Comparison of ENCODE assay signal across 20 cellular contexts in genomic region chr14:77046706-77047105, GRCh38. TPM values are rescaled to one million over a fixed set of nuclear protein-coding genes. Genes with fewer than 3 reads are reported as not detected.
DNase-seq lines count a peak whose midpoint lies in the region; ATAC-seq, FAIRE-seq and TF ChIP-seq lines count a peak whose summit lies in the region.
"Had no signal": no experiment of that assay in that cellular context is flagged by ENCODE, and none has a peak within 500 bp of the region (broad histone marks: within the 10 kb centered on the region; RNA-seq: fewer than 3 reads in every experiment).

No MANE protein-coding gene starts in this region.

- no peaks in the 10 kb centered on the region for H3K9me3 ChIP-seq in right atrium auricular region
- no peaks in the 10 kb centered on the region for H3K9me3 ChIP-seq in K562 (replicated peaks; ENCODE audit: control insufficient read depth, insufficient read depth, low read depth, low read length)
- H3K9me3 ChIP-seq in upper lobe of right lung, result no peaks in the 10 kb centered on the region

- CTCF ChIA-PET in K562 (lab: Yijun Ruan, JAX; ENCODE audit: low intra/inter-chr PET ratio), result no interaction called here

- in situ Hi-C loops in K562 (cut with MboI), result no loop called here
- in situ Hi-C loops in G401 (cut with HindIII; ENCODE audit: low sequenced_read_pairs), result no loop called here

- no peaks in the 10 kb centered on the region for H4K20me1 ChIP-seq in K562 (replicated peaks; ENCODE audit: control insufficient read depth, insufficient read depth, low read length)

- no peaks in the 10 kb centered on the region for H3K79me2 ChIP-seq in K562 (ENCODE audit: control insufficient read depth, insufficient read depth, low read length)

- intact Hi-C loops in cardiac septum (cut with DNase I) (no loop called here), K562 (cut with micrococcal nuclease) (no loop called here), left colon (cut with DNase I, micrococcal nuclease) (no loop called here), upper lobe of right lung (cut with DNase I) (no loop called here)

- no peak for TF ChIP-seq POLR2A in K562 (conservative IDR thresholded peaks at IDR 0.05)

- TF ChIP-seq RAD21 in K562 (CRISPR knock-in tag; conservative IDR thresholded peaks at IDR 0.05 in 1 of 2, IDR thresholded peaks at IDR 0.05 in 1 of 2), result no peak

- no TSS peak for BruUV-seq in K562 (replicated peaks; lab: Mats Ljungman, UMichigan)

- 0% methylated on average over 2 of the region's 2 CpGs for WGBS in K562 (ENCODE audit: insufficient coverage, low coverage, missing lambda C conversion rate)

- H2AFZ ChIP-seq in K562 (ENCODE audit: low read depth, low read length), result peak overlapping the region; percentile 51; the same call in 1 of the 2 replicates
- H2AFZ ChIP-seq: GM23338 had no signal

- H3K9ac ChIP-seq in K562 (ENCODE audit: insufficient read depth in 1 of 2, low read depth in 2 of 2, low read length in 2 of 2), result no peak overlapping the region

- no peaks in the 10 kb centered on the region for H3K27me3 ChIP-seq in right atrium auricular region
- H3K27me3 ChIP-seq in K562 (ENCODE audit: control insufficient read depth in 2 of 2, insufficient read depth in 2 of 2, low read length in 2 of 2), result no peaks in the 10 kb centered on the region
- no peaks in the 10 kb centered on the region for H3K27me3 ChIP-seq in upper lobe of right lung

- ATAC-seq in K562 (no peak), left colon (peak; percentile 19), upper lobe of right lung (no peak), HG03520 (IDR thresholded peaks at IDR 0.05; ENCODE audit: unreplicated experiment) (no peak)
- ATAC-seq: GM23338 had no signal

- H3K4me1 ChIP-seq in right atrium auricular region, result peaks cover 0 to 67% of the 10 kb centered on the region in 2 donors
- H3K4me1 ChIP-seq in K562 (replicated peaks in 1 of 2; ENCODE audit: control insufficient read depth in 2 of 2, insufficient read depth in 2 of 2, low read length in 2 of 2), result peaks cover 47 to 52% of the 10 kb centered on the region in 2 experiments
- peaks cover 72% of the 10 kb centered on the region for H3K4me1 ChIP-seq in upper lobe of right lung

- TF ChIP-seq CTCF in right atrium auricular region (IDR thresholded peaks at IDR 0.05) (no peak), K562 (IDR thresholded peaks at IDR 0.05 in 2 of 3, conservative IDR thresholded peaks at IDR 0.05 in 1 of 3; ENCODE audit: insufficient read depth in 2 of 3, low read depth in 1 of 3, low read length in 3 of 3) (no peak), upper lobe of right lung (IDR thresholded peaks at IDR 0.05) (no peak)

- no peaks in the 10 kb centered on the region for H3K9me1 ChIP-seq in K562 (ENCODE audit: control insufficient read depth, insufficient read depth, low read length)

- no peaks in the 10 kb centered on the region for H3K36me3 ChIP-seq in right atrium auricular region
- no peaks in the 10 kb centered on the region for H3K36me3 ChIP-seq in K562 (ENCODE audit: control insufficient read depth, insufficient read depth, low read length)
- no peaks in the 10 kb centered on the region for H3K36me3 ChIP-seq in upper lobe of right lung

- no peak for FAIRE-seq in K562 (lab: Jason Lieb, UNC)
- FAIRE-seq: GM18507, kidney had no signal

- peak overlapping the region; percentile 91 to 98 for H3K27ac ChIP-seq in right atrium auricular region
- H3K27ac ChIP-seq in K562 (ENCODE audit: extremely low read depth, low read depth, low read length), result no peak overlapping the region
- H3K27ac ChIP-seq in upper lobe of right lung, result peak overlapping the region; percentile 96

- no peak for TF ChIP-seq EP300 in K562 (IDR thresholded peaks at IDR 0.05; ENCODE audit: low read length)

- H3K4me3 ChIP-seq in right atrium auricular region, result no peak overlapping the region
- no peak overlapping the region for H3K4me3 ChIP-seq in K562
- H3K4me3 ChIP-seq in upper lobe of right lung, result no peak overlapping the region
- H3K4me3 ChIP-seq: GM23338 had no signal

- no peak overlapping the region for H3K4me2 ChIP-seq in K562 (ENCODE audit: insufficient read depth, low read length)
- H3K4me2 ChIP-seq: GM23338 had no signal

- POLR2A ChIA-PET in K562 (lab: Yijun Ruan, JAX), result interaction anchor here (0.6 to 0.9 kb wide), 2 partner anchors 16 to 41 kb away, joined by 3 read pairs; no protein-coding TSS in a partner anchor

- DNase-seq in right atrium auricular region (ENCODE audit: low spot score), result no peak
- no peak for DNase-seq in cardiac septum (ENCODE audit: low spot score)
- no peak for DNase-seq in K562 (ENCODE audit: extremely low read depth in 1 of 4, low spot score in 3 of 4)
- no peak for DNase-seq in left colon
- DNase-seq in upper lobe of right lung, result no peak
- no peak for DNase-seq in NCI-H510A treated with DMSO at 0.1 percent for 48 hours (lab: John Stamatoyannopoulos, UW)
- DNase-seq in G401 (ENCODE audit: low spot score), result no peak
- DNase-seq: activated CD4-positive, alpha-beta T cell treated with anti-CD3 and anti-CD28 coated beads, Interleukin-2, amount 50 U/mL, for 1 hour; activated gamma-delta T cell treated with Interleukin-2 at 50 U/mL for 16 hours; amygdala; CD4-positive, CD25-positive, alpha-beta regulatory T cell; midbrain; NCI-H2081 treated with DMSO at 0.1 percent for 48 hours; NCI-H524; stimulated activated naive CD4-positive, alpha-beta T cell; trophoblast cell had no signal

TF ChIP-seq in K562, 482 proteins besides CTCF, POLR2A, EP300 and RAD21 (continues in another document):
- TF ChIP-seq ATF3 (IDR thresholded peaks at IDR 0.05) (no peak), ATF3 (CRISPR knock-in tag; conservative IDR thresholded peaks at IDR 0.05) (no peak), DPF2 (IDR thresholded peaks at IDR 0.05) (peak; percentile 36; the same call in 1 of the 2 replicates), NFIC (IDR thresholded peaks at IDR 0.05) (0 out of 2 replicates have a peak, but pooled peaks have one; percentile 12)

RNA-seq across cellular contexts. Expression of gene IRF2BPL, which starts 18.2 kb away (rescaled TPM):
- total RNA-seq in right atrium auricular region, result 10 to 100 TPM; 42.0 to 51.1 TPM
- 46.0 TPM for total RNA-seq in cardiac septum
- 1.8 and 3.8 TPM in 2 replicates for total RNA-seq in K562 (2011; cell fraction: chromatin; rRNA removed; ENCODE audit: low replicate concordance)
- total RNA-seq in K562 (2011; cell fraction: nucleolus; rRNA removed), result 5.5 and 6.5 TPM in 2 replicates
- 2.5 and 3.7 TPM in 2 replicates for total RNA-seq in K562 (2011; cell fraction: nucleoplasm; rRNA removed)
- total RNA-seq in K562 (2014; rRNA removed), result 14.4 and 18.2 TPM in 2 replicates
- 2.4 and 2.5 TPM in 2 replicates for total RNA-seq in K562 (2014; rRNA removed; fragmentation: Illumina TruSeq; extraction: Trizol)
- total RNA-seq in K562 (2015; rRNA removed; fragmentation: Illumina TruSeq; extraction: Trizol), result 4.2 and 5.1 TPM in 2 replicates
- 21.6 and 22.1 TPM in 2 replicates for total RNA-seq in K562 (2021)
- 1.3 and 2.8 TPM in 2 replicates for polyA plus RNA-seq in K562 (2011; rRNA removed)
- 1.7 and 4.5 TPM in 2 replicates for polyA plus RNA-seq in K562 (2011; cell fraction: cytosol; rRNA removed)
- 3.2 and 4.7 TPM in 2 replicates for polyA plus RNA-seq in K562 (2011; cell fraction: nucleus; rRNA removed)
- 16.8 and 19.2 TPM in 2 replicates for polyA plus RNA-seq in K562 (2012)
- 2.5 and 3.6 TPM in 2 replicates for polyA plus RNA-seq in K562 (2014; fragmentation: Illumina TruSeq; extraction: Trizol)
- under 1 TPM; 0.52 to 0.75 TPM for polyA plus RNA-seq in K562 (2014; fragmentation: Nextera tagmentation; extraction: Ambion mirVana)
- 6.5 and 6.9 TPM in 2 replicates for polyA plus RNA-seq in K562 (2014; rRNA removed)
- polyA minus RNA-seq in K562 (2011; rRNA and poly(A)+ RNA removed), result 2.2 TPM in 2 replicates
- polyA minus RNA-seq in K562 (2011; cell fraction: cytosol; rRNA and poly(A)+ RNA removed), result 6.6 and 10.5 TPM in 2 replicates
- 3.1 and 5.6 TPM in 2 replicates for polyA minus RNA-seq in K562 (2011; cell fraction: nucleus; rRNA and poly(A)+ RNA removed)
- 10 to 100 TPM; 15.5 to 25.5 TPM for total RNA-seq in left colon
- 50.6 TPM for total RNA-seq in upper lobe of right lung
- 57.2 and 59.4 TPM in 2 replicates for total RNA-seq in G401 (2014; rRNA removed; shearing (Covaris generic))

RNA-seq across cellular contexts. Expression of gene CIPC, which starts 51.4 kb away (rescaled TPM):
- 10 to 100 TPM; 64.7 to 87.8 TPM for total RNA-seq in right atrium auricular region
- 45.9 TPM for total RNA-seq in cardiac septum
- 10.6 and 18.5 TPM in 2 replicates for total RNA-seq in K562 (2011; cell fraction: chromatin; rRNA removed; ENCODE audit: low replicate concordance)
- 9.2 and 11.6 TPM in 2 replicates for total RNA-seq in K562 (2011; cell fraction: nucleolus; rRNA removed)
- 15.0 and 19.5 TPM in 2 replicates for total RNA-seq in K562 (2011; cell fraction: nucleoplasm; rRNA removed)
- total RNA-seq in K562 (2014; rRNA removed), result 8.5 and 11.1 TPM in 2 replicates
- 11.5 and 12.1 TPM in 2 replicates for total RNA-seq in K562 (2014; rRNA removed; fragmentation: Illumina TruSeq; extraction: Trizol)
- total RNA-seq in K562 (2015; rRNA removed; fragmentation: Illumina TruSeq; extraction: Trizol), result 11.1 and 11.9 TPM in 2 replicates
- 10.7 and 14.4 TPM in 2 replicates for total RNA-seq in K562 (2021)
- 15.3 and 16.9 TPM in 2 replicates for polyA plus RNA-seq in K562 (2011; rRNA removed)
- polyA plus RNA-seq in K562 (2011; cell fraction: cytosol; rRNA removed), result 9.1 and 10.5 TPM in 2 replicates
- 14.3 and 15.5 TPM in 2 replicates for polyA plus RNA-seq in K562 (2011; cell fraction: nucleus; rRNA removed)
- 5.6 and 8.3 TPM in 2 replicates for polyA plus RNA-seq in K562 (2012)
- polyA plus RNA-seq in K562 (2014; fragmentation: Illumina TruSeq; extraction: Trizol), result 9.6 and 11.4 TPM in 2 replicates
- polyA plus RNA-seq in K562 (2014; fragmentation: Nextera tagmentation; extraction: Ambion mirVana), result 1 to 10 TPM; 5.0 to 6.5 TPM
- polyA plus RNA-seq in K562 (2014; rRNA removed), result 9.0 and 10.8 TPM in 2 replicates
- 13.3 and 14.9 TPM in 2 replicates for polyA minus RNA-seq in K562 (2011; rRNA and poly(A)+ RNA removed)
- 5.8 and 11.6 TPM in 2 replicates for polyA minus RNA-seq in K562 (2011; cell fraction: cytosol; rRNA and poly(A)+ RNA removed)
- 7.7 and 8.3 TPM in 2 replicates for polyA minus RNA-seq in K562 (2011; cell fraction: nucleus; rRNA and poly(A)+ RNA removed)
- total RNA-seq in left colon, result 10 to 100 TPM; 50.4 to 52.0 TPM
- 24.9 TPM for total RNA-seq in upper lobe of right lung
- 30.5 and 32.2 TPM in 2 replicates for total RNA-seq in G401 (2014; rRNA removed; shearing (Covaris generic))
